ENCODE assay signal across 6 cellular contexts in the genomic region with DNA sequence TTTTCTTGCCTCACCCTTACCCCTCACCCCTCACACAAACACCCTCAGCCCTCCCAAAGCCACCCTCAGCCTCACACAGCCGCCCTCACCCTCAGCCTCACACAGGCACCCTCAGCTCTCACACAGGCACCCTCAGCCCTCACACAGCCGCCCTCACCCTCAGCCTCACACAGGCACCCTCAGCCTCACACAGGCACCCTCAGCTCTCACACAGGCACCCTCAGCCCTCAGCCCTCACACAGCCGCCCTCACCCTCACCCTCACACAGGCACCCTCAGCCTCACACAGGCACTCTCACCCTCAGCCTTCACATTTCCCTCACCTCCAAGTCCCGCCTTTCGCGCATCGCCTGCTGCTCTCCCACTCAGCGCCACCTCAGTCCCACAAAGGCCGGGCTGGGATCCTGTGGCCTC.
DNase-seq lines count a peak whose midpoint lies in the region; ATAC-seq and TF ChIP-seq lines count a peak whose summit lies in the region.

No MANE protein-coding gene starts in this region.

- H3K4me1 Mint-ChIP-seq in stimulated activated naive B cell treated with anti-CD40 and anti-IgM and Interleukin-4, amounts not matched to agents 10 μg/mL and 1 μg/mL and 100 μg/mL, for 72 hours, result peaks cover 6 to 9% of the 10 kb centered on the region in 2 donors

- peak overlapping the region; percentile 97 for H3K4me3 ChIP-seq in fibroblast of mammary gland (ENCODE audit: control insufficient read depth, low read depth, low read length)

- no peak overlapping the region for H3K4me3 Mint-ChIP-seq in stimulated activated naive B cell treated with anti-CD40 and anti-IgM and Interleukin-4, amounts not matched to agents 10 μg/mL and 1 μg/mL and 100 μg/mL, for 72 hours

- H3K27me3 Mint-ChIP-seq in stimulated activated naive B cell treated with anti-CD40 and anti-IgM and Interleukin-4, amounts not matched to agents 10 μg/mL and 1 μg/mL and 100 μg/mL, for 72 hours, result no peaks in the 10 kb centered on the region

- no peaks in the 10 kb centered on the region for H3K9me3 Mint-ChIP-seq in stimulated activated naive B cell treated with anti-CD40 and anti-IgM and Interleukin-4, amounts not matched to agents 10 μg/mL and 1 μg/mL and 100 μg/mL, for 72 hours

- no peak overlapping the region for H3K27ac Mint-ChIP-seq in stimulated activated naive B cell treated with anti-CD40 and anti-IgM and Interleukin-4, amounts not matched to agents 10 μg/mL and 1 μg/mL and 100 μg/mL, for 72 hours

- peak; percentile 33 to 43 for ATAC-seq in stimulated activated naive B cell treated with anti-CD40 and anti-IgM and Interleukin-4, amounts not matched to agents 10 μg/mL and 1 μg/mL and 100 μg/mL, for 72 hours (replicated peaks)
- ATAC-seq in GM19035 (IDR thresholded peaks at IDR 0.05; ENCODE audit: unreplicated experiment), result no peak
- ATAC-seq in GM18511 (IDR thresholded peaks at IDR 0.05; ENCODE audit: unreplicated experiment), result no peak
- ATAC-seq in HG03457 (IDR thresholded peaks at IDR 0.05; ENCODE audit: unreplicated experiment), result no peak

- no peak for TF ChIP-seq CTCF in fibroblast of mammary gland (conservative IDR thresholded peaks at IDR 0.05; ENCODE audit: control insufficient read depth, insufficient read depth, low read depth, low read length)

- DNase-seq in NCI-H69 (lab: John Stamatoyannopoulos, UW) (peak; percentile 44), fibroblast of mammary gland (ENCODE audit: low read depth) (no peak)
- DNase-seq in stimulated activated naive B cell treated with anti-CD40 and anti-IgM and Interleukin-4, amounts not matched to agents 10 μg/mL and 1 μg/mL and 100 μg/mL, for 72 hours, result no peak

- peaks cover 8 to 13% of the 10 kb centered on the region in 2 donors for H3K36me3 Mint-ChIP-seq in stimulated activated naive B cell treated with anti-CD40 and anti-IgM and Interleukin-4, amounts not matched to agents 10 μg/mL and 1 μg/mL and 100 μg/mL, for 72 hours

Comparison
In these comparisons a context has a peak if more than half of its experiments do, and no peak if none do; other contexts are left out.
1. ATAC-seq: peak in stimulated activated naive B cell treated with anti-CD40 and anti-IgM and Interleukin-4, amounts not matched to agents 10 μg/mL and 1 μg/mL and 100 μg/mL, for 72 hours (2 of 2); none in GM19035 (single experiment), GM18511 (single experiment) and HG03457 (single experiment).